In the genomic region with DNA sequence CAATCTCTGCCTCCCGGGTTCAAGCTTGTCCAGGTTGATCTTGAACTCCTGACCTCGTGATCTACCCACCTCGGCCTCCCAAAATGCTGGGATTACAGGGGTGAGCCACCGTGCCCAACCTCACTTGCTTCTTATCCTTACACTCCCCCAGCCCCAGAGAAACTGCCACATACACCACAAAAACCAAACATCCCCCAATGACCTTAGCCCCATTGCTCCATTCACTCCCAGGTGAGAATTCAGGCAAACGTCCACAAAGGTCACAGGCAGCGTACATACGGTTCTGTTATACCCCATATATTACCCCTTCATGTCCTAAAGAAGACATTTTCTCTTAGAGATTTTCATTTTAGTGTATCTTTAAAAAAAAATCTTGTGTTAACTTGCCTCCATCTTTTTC, we compare ENCODE assay signal across 1 cellular context. TPM values are rescaled to one million over a fixed set of nuclear protein-coding genes. Genes with fewer than 3 reads are reported as not detected.
"Had no signal": no experiment of that assay in that cellular context is flagged by ENCODE, and none has a peak within 500 bp of the region (broad histone marks: within the 10 kb centered on the region; RNA-seq: fewer than 3 reads in every experiment).

No MANE protein-coding gene starts in this region.

RNA-seq across cellular contexts. Expression of a gene that starts 1.1 kb away (rescaled TPM):
- total RNA-seq: ascending aorta had no signal
